Comparison of ENCODE assay signal across 9 cellular contexts in the genomic region with DNA sequence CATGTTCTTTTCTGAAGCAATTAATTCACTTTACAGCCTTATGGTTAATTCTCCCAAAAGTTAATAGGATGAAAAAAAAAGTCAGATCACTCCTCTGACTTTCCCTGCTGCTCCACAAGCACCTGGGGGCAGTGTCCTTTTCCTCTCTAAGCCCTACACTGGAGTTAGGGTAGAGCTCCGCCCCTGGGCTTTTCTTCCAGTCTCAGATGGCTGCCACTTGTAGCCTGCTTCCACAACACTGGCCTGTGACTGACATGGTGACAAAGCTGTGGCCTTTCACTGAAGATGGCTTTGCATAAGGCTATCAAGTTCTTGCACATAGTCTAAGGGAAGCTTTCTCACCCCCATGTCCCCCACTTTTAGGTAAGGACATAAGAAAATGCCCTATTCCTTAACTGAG. TPM values are rescaled to one million over a fixed set of nuclear protein-coding genes. Genes with fewer than 3 reads are reported as not detected.
DNase-seq lines count a peak whose midpoint lies in the region; TF ChIP-seq lines count a peak whose summit lies in the region.
"Had no signal": no experiment of that assay in that cellular context is flagged by ENCODE, and none has a peak within 500 bp of the region (broad histone marks: within the 10 kb centered on the region; RNA-seq: fewer than 3 reads in every experiment).

No MANE protein-coding gene starts in this region.

- H3K36me3 ChIP-seq in breast epithelium = no peaks in the 10 kb centered on the region
- peaks cover 0 to 2% (median 0%) of the 10 kb centered on the region in 4 donors for H3K36me3 ChIP-seq in esophagus muscularis mucosa
- no peaks in the 10 kb centered on the region for H3K36me3 ChIP-seq in transverse colon

- no peak overlapping the region for H3K4me3 Mint-ChIP-seq in MCF 10A (ENCODE audit: unreplicated experiment)

- TF ChIP-seq EP300 in esophagus muscularis mucosa (IDR thresholded peaks at IDR 0.05) (no peak), transverse colon (IDR thresholded peaks at IDR 0.05; ENCODE audit: low read depth) (no peak)

- TF ChIP-seq CTCF in MCF 10A (IDR thresholded peaks at IDR 0.05; ENCODE audit: unreplicated experiment) (no peak), breast epithelium (IDR thresholded peaks at IDR 0.05) (no peak), esophagus muscularis mucosa (IDR thresholded peaks at IDR 0.05) (no peak), transverse colon (IDR thresholded peaks at IDR 0.05) (no peak), GM13976 (IDR thresholded peaks at IDR 0.05; ENCODE audit: borderline replicate concordance, control extremely low read depth, extremely low read depth, insufficient read depth, missing control alignments) (no peak)

- H3K4me1 Mint-ChIP-seq in MCF 10A (ENCODE audit: insufficient read depth, unreplicated experiment) = peaks cover 9% of the 10 kb centered on the region

- intact Hi-C loops in MCF 10A (cut with micrococcal nuclease) (no loop called here), breast epithelium (cut with DNase I; ENCODE audit: low total_unique reads) (loop anchor here (5.0 kb wide), 1 partner anchor 589 kb away; a partner anchor contains a TSS), esophagus muscularis mucosa (cut with DNase I) (no loop called here), transverse colon (cut with DNase I; ENCODE audit: low total_unique reads) (no loop called here)

- H3K27me3 ChIP-seq in breast epithelium = no peaks in the 10 kb centered on the region
- no peaks in the 10 kb centered on the region for H3K27me3 ChIP-seq in esophagus muscularis mucosa
- H3K27me3 ChIP-seq in transverse colon = no peaks in the 10 kb centered on the region

- no peak overlapping the region for H3K4me3 ChIP-seq in breast epithelium
- H3K4me3 ChIP-seq in esophagus muscularis mucosa = no peak overlapping the region
- H3K4me3 ChIP-seq in transverse colon = no peak overlapping the region

- WGBS in esophagus muscularis mucosa = 94% methylated on average over 1 of the region's 1 CpG
- 70% methylated on average over 1 of the region's 1 CpG; no CpG with 5 or more reads in 1 of the 2 donors for whole genome bisulfite sequencing in transverse colon (ENCODE audit: low coverage in 1 of 2), 2 donors

- no peak for TF ChIP-seq POLR2A in breast epithelium (IDR thresholded peaks at IDR 0.05)
- no peak for TF ChIP-seq POLR2A in esophagus muscularis mucosa (IDR thresholded peaks at IDR 0.05; ENCODE audit: low read depth)
- TF ChIP-seq POLR2A in transverse colon (IDR thresholded peaks at IDR 0.05) = no peak

- H3K27ac Mint-ChIP-seq in MCF 10A (ENCODE audit: low read depth, unreplicated experiment) = no peak overlapping the region

- BruUV-seq in MCF 10A (replicated peaks; lab: Mats Ljungman, UMichigan) = no TSS peak

- H3K9me3 ChIP-seq in breast epithelium (no peaks in the 10 kb centered on the region), esophagus muscularis mucosa (no peaks in the 10 kb centered on the region), transverse colon (no peaks in the 10 kb centered on the region)

- H3K9me3 Mint-ChIP-seq in MCF 10A (ENCODE audit: unreplicated experiment) = no peaks in the 10 kb centered on the region

- peak; percentile 32 for DNase-seq in MCF 10A (ENCODE audit: unreplicated experiment)
- no peak for DNase-seq in breast epithelium (ENCODE audit: low spot score in 2 of 2)
- peak; percentile 15 for DNase-seq in NCI-H2196 treated with DMSO at 0.1 percent for 48 hours (lab: John Stamatoyannopoulos, UW; ENCODE audit: unreplicated experiment)
- no peak for DNase-seq in esophagus muscularis mucosa (ENCODE audit: extremely low spot score)
- DNase-seq in transverse colon = peak; percentile 33
- no peak for DNase-seq in GM13976 (ENCODE audit: low spot score)
- no peak for DNase-seq in activated CD4-positive, alpha-beta T cell treated with anti-CD3 and anti-CD28 coated beads for 48 hours
- no peak for DNase-seq in 8988T
- DNase-seq: foreskin melanocyte had no signal

- in situ Hi-C loops in transverse colon (cut with MboI; ENCODE audit: low pct_ligation_motif_present in 1 of 4, low pct_unique_long_range_greater_than_20kb in 1 of 4, low sequenced_read_pairs in 3 of 4) (no loop called here), GM13976 (cut with MboI; ENCODE audit: low sequenced_read_pairs, unreplicated experiment) (no loop called here)

- CTCF ChIA-PET in MCF 10A (lab: Yijun Ruan, JAX) = interaction anchor here (0.6 to 0.7 kb wide), 2 partner anchors 129 to 158 kb away, joined by 3 to 4 read pairs; a partner anchor contains a TSS

- H3K27ac ChIP-seq in breast epithelium (peak overlapping the region in 1 of 2 donors; percentile 28), esophagus muscularis mucosa (replicated peaks in 1 of 4) (peak overlapping the region; percentile 85 to 90 (median 87)), transverse colon (peak overlapping the region in 3 of 4 donors; percentile 86 to 92 (median 91))

- H3K27me3 Mint-ChIP-seq in MCF 10A (ENCODE audit: insufficient read depth, unreplicated experiment) = no peaks in the 10 kb centered on the region

- POLR2A ChIA-PET in MCF 10A (lab: Yijun Ruan, JAX) = interaction anchor here (0.6 to 5.0 kb wide), 4 partner anchors 9 to 117 kb away, joined by 3 to 86 read pairs (median 12); a partner anchor contains a TSS

- peaks cover 7% of the 10 kb centered on the region for H3K36me3 Mint-ChIP-seq in MCF 10A (ENCODE audit: insufficient read depth, unreplicated experiment)

- H3K4me1 ChIP-seq in breast epithelium = peaks cover 0 to 6% of the 10 kb centered on the region in 2 donors
- peaks cover 17 to 32% (median 27%) of the 10 kb centered on the region in 4 donors for H3K4me1 ChIP-seq in esophagus muscularis mucosa
- peaks cover 10 to 22% (median 16%) of the 10 kb centered on the region in 4 donors for H3K4me1 ChIP-seq in transverse colon

RNA-seq across cellular contexts. Expression of a gene that starts 1.3 kb away (rescaled TPM):
- 9.6 and 18.6 TPM in 2 replicates for total RNA-seq in MCF 10A (2022)
- total RNA-seq in breast epithelium = 10 to 100 TPM in 2 of 3 donors, 1 to 10 TPM in 1; 9.1 to 12.5 (median 11.3) TPM
- 10 to 100 TPM in 3 of 4 donors, 1 to 10 TPM in 1; 9.9 to 19.1 (median 15.7) TPM for total RNA-seq in esophagus muscularis mucosa
- total RNA-seq in transverse colon = 10 to 100 TPM in 1 of 4 donors, 1 to 10 TPM in 2, under 1 TPM in 1; 0.80 to 10.5 (median 8.7) TPM

RNA-seq across cellular contexts. Expression of a gene that starts 9.0 kb away (rescaled TPM):
- total RNA-seq in MCF 10A (2022) = 58.0 and 65.8 TPM in 2 replicates
- total RNA-seq in breast epithelium = 100 to 1,000 TPM in 2 of 3 donors, 10 to 100 TPM in 1; 92.2 to 158 (median 154) TPM
- total RNA-seq in esophagus muscularis mucosa = 100 to 1,000 TPM in 1 of 4 donors, 10 to 100 TPM in 3; 57.9 to 100 (median 66.9) TPM
- total RNA-seq in transverse colon = 100 to 1,000 TPM in 3 of 4 donors, 10 to 100 TPM in 1; 89.7 to 256 (median 152) TPM

RNA-seq across cellular contexts. Expression of a gene that starts 27.2 kb away (rescaled TPM):
- total RNA-seq in MCF 10A (2022) (66.4 and 103 TPM in 2 replicates), breast epithelium (10 to 100 TPM in 1 of 3 donors, 1 to 10 TPM in 1, under 1 TPM in 1; 0.16 to 11.9 (median 7.5) TPM), esophagus muscularis mucosa (1 to 10 TPM; 1.7 to 6.6 (median 3.6) TPM), transverse colon (100 to 1,000 TPM in 3 of 4 donors, 10 to 100 TPM in 1; 92.8 to 323 (median 138) TPM)

Comparison
In these comparisons a context has a peak if more than half of its experiments do, and no peak if none do; other contexts are left out.
1. DNase-seq: peak in MCF 10A (single experiment), NCI-H2196 treated with DMSO at 0.1 percent for 48 hours (single experiment) and transverse colon (single experiment); none in breast epithelium (0 of 2), esophagus muscularis mucosa (single experiment), GM13976 (single experiment), activated CD4-positive, alpha-beta T cell treated with anti-CD3 and anti-CD28 coated beads for 48 hours (single experiment) and 8988T (single experiment).